Comparison of ENCODE assay signal across 1 cellular context in genomic region chr20:40431611-40432010, GRCh38.
TF ChIP-seq lines count a peak whose summit lies in the region.

No MANE protein-coding gene starts in this region.

TF ChIP-seq in WTC11, 78 proteins besides CTCF, POLR2A, EP300 and RAD21 (continued from another document):
- no peak for TF ChIP-seq AFF4 (CRISPR knock-in tag; IDR thresholded peaks at IDR 0.05; ENCODE audit: borderline replicate concordance)
- TF ChIP-seq FOXJ3 (CRISPR knock-in tag; IDR thresholded peaks at IDR 0.05; ENCODE audit: borderline replicate concordance): no peak
